Comparison of ENCODE assay signal across 8 cellular contexts in the genomic region with DNA sequence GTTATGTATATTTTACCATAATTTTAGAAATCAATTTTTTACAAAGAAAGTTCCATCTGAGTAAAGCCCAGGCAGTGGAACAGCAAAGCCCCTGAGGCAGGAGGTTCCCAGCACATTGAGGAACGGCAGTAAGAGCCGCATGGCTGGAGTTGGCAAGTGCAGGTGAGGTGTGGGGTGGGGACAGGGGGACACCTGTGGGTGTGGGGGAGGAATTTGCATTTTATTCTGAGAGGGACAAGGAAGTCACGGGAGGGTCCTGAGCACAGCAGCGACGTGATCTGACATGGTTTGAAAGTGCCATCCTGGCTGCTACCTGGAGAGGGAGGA. TPM values are rescaled to one million over a fixed set of nuclear protein-coding genes. Genes with fewer than 3 reads are reported as not detected.
DNase-seq lines count a peak whose midpoint lies in the region; ATAC-seq, FAIRE-seq and TF ChIP-seq lines count a peak whose summit lies in the region.

No MANE protein-coding gene starts in this region.

- H2AFZ ChIP-seq in HCT116 (ENCODE audit: low read depth, low read length, poor library complexity, severe bottlenecking), result no peak overlapping the region

- H3K4me3 ChIP-seq in HCT116 (replicated peaks in 1 of 2; ENCODE audit: low read depth in 1 of 2, low read length in 2 of 2) (peak overlapping the region; percentile 64 to 65), kidney (ENCODE audit: low read length in 2 of 2) (peak overlapping the region; percentile 49 to 66)

- peak; percentile 2; the same call in 1 of the 2 replicates for ATAC-seq in HCT116
- no peak for ATAC-seq in activated naive CD8-positive, alpha-beta T cell treated with anti-CD3 and anti-CD28 coated beads, Interleukin-2, amount 10 ng/mL, durations not matched to agents 7 days and 5 days (ENCODE audit: low read depth)
- no peak for ATAC-seq in stimulated activated effector memory CD8-positive, alpha-beta T cell treated with anti-CD3 and anti-CD28 coated beads, Interleukin-12 subunit alpha, Interleukin-12 subunit beta, amount 100 ng/mL, for 72 hours

- CTCF ChIA-PET in HCT116 (lab: Charles Lee), result no interaction called here

- no peaks in the 10 kb centered on the region for H3K27me3 ChIP-seq in HCT116 (ENCODE audit: insufficient read depth, low read length)

- H3K27ac ChIP-seq in HCT116 (ENCODE audit: low read depth, low read length) (peak overlapping the region; percentile 75), kidney (ENCODE audit: low read depth in 2 of 2, low read length in 2 of 2) (peak overlapping the region; percentile 95 to 97)

- TF ChIP-seq CTCF in HCT116 (IDR thresholded peaks at IDR 0.05 in 2 of 3, conservative IDR thresholded peaks at IDR 0.05 in 1 of 3; ENCODE audit: borderline replicate concordance in 1 of 3, insufficient read depth in 1 of 3, low read depth in 2 of 3, low read length in 2 of 3), result no peak
- peak; percentile 7 for TF ChIP-seq CTCF in kidney (IDR thresholded peaks at IDR 0.05; ENCODE audit: borderline replicate concordance, extremely low read depth, insufficient read depth)

- H3K27ac Mint-ChIP-seq in activated naive CD8-positive, alpha-beta T cell treated with anti-CD3 and anti-CD28 coated beads, Interleukin-2, amount 10 ng/mL, durations not matched to agents 7 days and 5 days, result peak overlapping the region; percentile 78
- peak overlapping the region; percentile 87 for H3K27ac Mint-ChIP-seq in stimulated activated effector memory CD8-positive, alpha-beta T cell treated with anti-CD3 and anti-CD28 coated beads, Interleukin-12 subunit alpha, Interleukin-12 subunit beta, amount 100 ng/mL, for 72 hours

- no peaks in the 10 kb centered on the region for H4K20me1 ChIP-seq in HCT116 (ENCODE audit: insufficient read depth)

- RAD21 ChIA-PET in HCT116 (lab: Charles Lee; ENCODE audit: low non-redundant PET in 1 of 2, low total read pairs in 2 of 2, uncharacterized antibody in 2 of 2, unreplicated experiment in 2 of 2), result interaction anchor here in 1 of 2 experiments (0.6 kb wide), 1 partner anchor 14 kb away, joined by 6 read pairs; no protein-coding TSS in a partner anchor

- peak overlapping the region; percentile 87 for H3K4me3 Mint-ChIP-seq in activated naive CD8-positive, alpha-beta T cell treated with anti-CD3 and anti-CD28 coated beads, Interleukin-2, amount 10 ng/mL, durations not matched to agents 7 days and 5 days
- no peak overlapping the region for H3K4me3 Mint-ChIP-seq in stimulated activated effector memory CD8-positive, alpha-beta T cell treated with anti-CD3 and anti-CD28 coated beads, Interleukin-12 subunit alpha, Interleukin-12 subunit beta, amount 100 ng/mL, for 72 hours

- no peaks in the 10 kb centered on the region for H3K9me2 ChIP-seq in HCT116 (ENCODE audit: insufficient read depth)

- H3K4me1 ChIP-seq in HCT116 (ENCODE audit: control insufficient read depth in 1 of 2, insufficient read depth in 2 of 2, low read length in 2 of 2) (peaks cover 8 to 30% of the 10 kb centered on the region in 2 experiments), kidney (ENCODE audit: control insufficient read depth in 1 of 2, insufficient read depth in 1 of 2, low read depth in 1 of 2, low read length in 2 of 2) (peaks cover 4 to 21% of the 10 kb centered on the region in 2 donors)

- H3K9me3 Mint-ChIP-seq in activated naive CD8-positive, alpha-beta T cell treated with anti-CD3 and anti-CD28 coated beads, Interleukin-2, amount 10 ng/mL, durations not matched to agents 7 days and 5 days, result no peaks in the 10 kb centered on the region
- no peaks in the 10 kb centered on the region for H3K9me3 Mint-ChIP-seq in stimulated activated effector memory CD8-positive, alpha-beta T cell treated with anti-CD3 and anti-CD28 coated beads, Interleukin-12 subunit alpha, Interleukin-12 subunit beta, amount 100 ng/mL, for 72 hours

- H3K4me2 ChIP-seq in HCT116 (ENCODE audit: low read length), result peak overlapping the region; percentile 90

- no TSS peak for BruUV-seq in HCT116 (replicated peaks; lab: Mats Ljungman, UMichigan)

- H3K27me3 Mint-ChIP-seq in activated naive CD8-positive, alpha-beta T cell treated with anti-CD3 and anti-CD28 coated beads, Interleukin-2, amount 10 ng/mL, durations not matched to agents 7 days and 5 days, result no peaks in the 10 kb centered on the region

- FAIRE-seq in kidney (lab: Jason Lieb, UNC), result no peak

- peak overlapping the region; percentile 77 for H3K9ac ChIP-seq in HCT116 (ENCODE audit: low read length)
- H3K9ac ChIP-seq in kidney (ENCODE audit: low read length in 2 of 2), result peak overlapping the region; percentile 45 to 91

- H3K36me3 ChIP-seq in HCT116 (ENCODE audit: control insufficient read depth in 1 of 2, insufficient read depth in 2 of 2, low read length in 2 of 2), result no peaks in the 10 kb centered on the region; a peak in 1 of 4 replicates
- H3K36me3 ChIP-seq in kidney (ENCODE audit: control insufficient read depth in 1 of 2, insufficient read depth in 2 of 2, low read length in 2 of 2), result peaks cover 0 to 4% of the 10 kb centered on the region in 2 donors

- H3K79me2 ChIP-seq in HCT116 (ENCODE audit: insufficient read depth, low read length), result 0 out of 2 replicates have a peak, but pooled peaks cover 3% of the 10 kb centered on the region

- intact Hi-C loops in HCT116 (cut with micrococcal nuclease) (loop anchor here (10.0 kb wide), 1 partner anchor 119 kb away; a partner anchor contains a TSS), kidney (cut with DNase I) (no loop called here)

- H3K9me3 ChIP-seq in HCT116 (ENCODE audit: control insufficient read depth in 1 of 2, insufficient read depth in 1 of 2, low read depth in 1 of 2, low read length in 2 of 2) (no peaks in the 10 kb centered on the region), kidney (ENCODE audit: control insufficient read depth in 1 of 2, low read length in 2 of 2) (no peaks in the 10 kb centered on the region)

- TF ChIP-seq POLR2A in HCT116 (IDR thresholded peaks at IDR 0.05; ENCODE audit: borderline replicate concordance, extremely low read depth, insufficient read depth, insufficient read length), result no peak

- POLR2A ChIA-PET in HCT116 (lab: Charles Lee), result interaction anchor here (0.6 kb wide), 1 partner anchor 17 kb away, joined by 7 read pairs; no protein-coding TSS in a partner anchor
- POLR2A ChIA-PET in activated naive CD8-positive, alpha-beta T cell treated with anti-CD3 and anti-CD28 coated beads, Interleukin-2, amount 10 ng/mL, durations not matched to agents 7 days and 5 days (lab: Charles Lee), result interaction anchor here (1.2 to 1.3 kb wide), 2 partner anchors 17 to 23 kb away, joined by 3 to 4 read pairs; no protein-coding TSS in a partner anchor

- peaks cover 1% of the 10 kb centered on the region for H3K36me3 Mint-ChIP-seq in activated naive CD8-positive, alpha-beta T cell treated with anti-CD3 and anti-CD28 coated beads, Interleukin-2, amount 10 ng/mL, durations not matched to agents 7 days and 5 days
- peaks cover 18% of the 10 kb centered on the region for H3K36me3 Mint-ChIP-seq in stimulated activated effector memory CD8-positive, alpha-beta T cell treated with anti-CD3 and anti-CD28 coated beads, Interleukin-12 subunit alpha, Interleukin-12 subunit beta, amount 100 ng/mL, for 72 hours

- no peak for DNase-seq in HCT116 (ENCODE audit: low read depth, low spot score)
- no peak for DNase-seq in activated naive CD8-positive, alpha-beta T cell treated with anti-CD3 and anti-CD28 coated beads, Interleukin-2, amount 10 ng/mL, durations not matched to agents 7 days and 5 days
- DNase-seq in kidney, result no peak
- DNase-seq in stimulated activated effector memory CD8-positive, alpha-beta T cell treated with anti-CD3 and anti-CD28 coated beads, Interleukin-12 subunit alpha, Interleukin-12 subunit beta, amount 100 ng/mL, for 72 hours (ENCODE audit: low spot score in 2 of 2), result no peak
- DNase-seq in NCI-H1048 (lab: John Stamatoyannopoulos, UW), result no peak
- no peak for DNase-seq in SIG-M5 (lab: John Stamatoyannopoulos, UW)
- DNase-seq in C1 segment of cervical spinal cord (lab: John Stamatoyannopoulos, UW), result no peak
- no peak for DNase-seq in NCI-H2029 (lab: John Stamatoyannopoulos, UW)

- H3K4me1 Mint-ChIP-seq in activated naive CD8-positive, alpha-beta T cell treated with anti-CD3 and anti-CD28 coated beads, Interleukin-2, amount 10 ng/mL, durations not matched to agents 7 days and 5 days, result peaks cover 4% of the 10 kb centered on the region
- peaks cover 6% of the 10 kb centered on the region for H3K4me1 Mint-ChIP-seq in stimulated activated effector memory CD8-positive, alpha-beta T cell treated with anti-CD3 and anti-CD28 coated beads, Interleukin-12 subunit alpha, Interleukin-12 subunit beta, amount 100 ng/mL, for 72 hours

- no peak for TF ChIP-seq RAD21 in HCT116 (IDR thresholded peaks at IDR 0.05; ENCODE audit: low read depth)

TF ChIP-seq in HCT116, 20 proteins besides CTCF, POLR2A, EP300 and RAD21 (continues in another document):
- TF ChIP-seq EZH2phosphoT487 (IDR thresholded peaks at IDR 0.05; ENCODE audit: borderline replicate concordance) (no peak), ZNF274 (IDR thresholded peaks at IDR 0.05; ENCODE audit: low read depth, low read length) (no peak), ZFX (IDR thresholded peaks at IDR 0.05) (no peak)
- TF ChIP-seq, protein P1, sequence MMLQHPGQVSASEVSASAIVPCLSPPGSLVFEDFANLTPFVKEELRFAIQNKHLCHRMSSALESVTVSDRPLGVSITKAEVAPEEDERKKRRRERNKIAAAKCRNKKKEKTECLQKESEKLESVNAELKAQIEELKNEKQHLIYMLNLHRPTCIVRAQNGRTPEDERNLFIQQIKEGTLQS (IDR thresholded peaks at IDR 0.05), result no peak

RNA-seq across cellular contexts. Expression of a gene that starts 16.1 kb away (rescaled TPM):
- 27.0 TPM for total RNA-seq in HCT116 (2021; ENCODE audit: unreplicated experiment)
- polyA plus RNA-seq in HCT116 (2012), result 14.9 and 20.5 TPM in 2 replicates
- total RNA-seq in activated naive CD8-positive, alpha-beta T cell treated with anti-CD3 and anti-CD28 coated beads, Interleukin-2, amount 10 ng/mL, durations not matched to agents 7 days and 5 days, result 10 to 100 TPM; 16.6 to 19.5 TPM
- total RNA-seq in kidney, result 74.0 TPM
- polyA plus RNA-seq in kidney (ENCODE audit: insufficient read depth, low read depth, low replicate concordance), result 236 TPM

RNA-seq across cellular contexts. Expression of a gene that starts 22.7 kb away (rescaled TPM):
- 38.2 TPM for total RNA-seq in HCT116 (2021; ENCODE audit: unreplicated experiment)
- polyA plus RNA-seq in HCT116 (2012), result 20.6 and 23.2 TPM in 2 replicates
- total RNA-seq in activated naive CD8-positive, alpha-beta T cell treated with anti-CD3 and anti-CD28 coated beads, Interleukin-2, amount 10 ng/mL, durations not matched to agents 7 days and 5 days, result 10 to 100 TPM; 24.7 to 24.9 TPM
- total RNA-seq in kidney, result 21.1 TPM
- 6.8 TPM for polyA plus RNA-seq in kidney (ENCODE audit: insufficient read depth, low read depth, low replicate concordance)

RNA-seq across cellular contexts. Expression of a gene that starts 39.6 kb away (rescaled TPM):
- total RNA-seq in HCT116 (2021; ENCODE audit: unreplicated experiment), result 1,694 TPM
- 1,040 and 1,126 TPM in 2 replicates for polyA plus RNA-seq in HCT116 (2012)
- total RNA-seq in activated naive CD8-positive, alpha-beta T cell treated with anti-CD3 and anti-CD28 coated beads, Interleukin-2, amount 10 ng/mL, durations not matched to agents 7 days and 5 days, result 1,000 to 10,000 TPM; 1,215 to 1,237 TPM
- 992 TPM for total RNA-seq in kidney
- polyA plus RNA-seq in kidney (ENCODE audit: insufficient read depth, low read depth, low replicate concordance), result 1,826 TPM

RNA-seq across cellular contexts. Expression of a gene that starts 59.5 kb away (rescaled TPM):
- 0.15 TPM for total RNA-seq in HCT116 (2021; ENCODE audit: unreplicated experiment)
- 0.10 TPM in 1 of 2 replicates, not detected in the other for polyA plus RNA-seq in HCT116 (2012)
- total RNA-seq in activated naive CD8-positive, alpha-beta T cell treated with anti-CD3 and anti-CD28 coated beads, Interleukin-2, amount 10 ng/mL, durations not matched to agents 7 days and 5 days, result under 1 TPM; 0.39 to 0.77 TPM
- total RNA-seq in kidney, result 7.6 TPM
- polyA plus RNA-seq in kidney (ENCODE audit: insufficient read depth, low read depth, low replicate concordance), result 34.6 TPM
